In the genomic region with DNA sequence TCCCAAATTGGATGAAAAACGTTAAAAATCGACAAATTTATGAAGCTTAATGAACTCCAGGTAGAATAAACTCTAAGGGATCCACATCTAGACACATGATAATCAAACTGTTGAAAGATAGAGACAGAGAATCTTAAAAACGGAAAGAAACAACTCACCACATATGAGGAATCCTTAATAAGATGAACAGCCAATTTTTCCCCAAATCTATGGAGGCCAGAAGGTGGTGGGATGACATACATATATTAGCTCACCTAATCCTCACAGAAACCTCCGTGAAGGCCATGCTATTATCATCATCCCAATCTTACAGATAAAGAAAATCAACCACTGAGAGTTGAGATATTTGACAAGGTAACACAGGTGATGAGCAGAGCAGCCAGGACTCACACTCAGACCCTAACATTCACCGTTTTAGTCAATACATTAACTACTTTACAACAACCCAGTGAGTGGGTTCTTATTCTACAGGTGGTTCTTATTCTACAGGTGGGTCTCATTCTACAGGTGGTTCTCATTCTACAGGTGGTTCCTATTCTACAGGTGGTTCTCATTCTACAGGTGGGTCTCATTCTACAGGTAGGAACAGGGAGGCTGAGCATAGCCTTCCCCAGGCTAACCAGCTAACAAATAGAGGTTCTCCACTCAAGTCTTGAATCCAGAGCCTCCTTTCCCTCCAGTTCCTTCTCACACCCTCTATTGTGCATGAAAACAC, we compare ENCODE assay signal across 2 cellular contexts.
TF ChIP-seq lines count a peak whose summit lies in the region.

No MANE protein-coding gene starts in this region.

TF ChIP-seq in HCT116, 20 proteins besides CTCF, POLR2A, EP300 and RAD21:
- TF ChIP-seq CBX3 (IDR thresholded peaks at IDR 0.05; ENCODE audit: low read depth) (peak; percentile 89), YY1 (IDR thresholded peaks at IDR 0.05; ENCODE audit: extremely low read depth, insufficient replicate concordance, low read depth, low read length) (no peak), SRF (IDR thresholded peaks at IDR 0.05; ENCODE audit: low read depth) (no peak), ZFX (IDR thresholded peaks at IDR 0.05) (no peak), JUND (IDR thresholded peaks at IDR 0.05) (no peak)
TF ChIP-seq in HCT116: peak in this region for 1.

TF ChIP-seq in GM12878, 131 proteins besides CTCF, POLR2A, EP300 and RAD21:
- TF ChIP-seq PKNOX1 (IDR thresholded peaks at IDR 0.05) (no peak), CBX5 (IDR thresholded peaks at IDR 0.05; ENCODE audit: low read depth) (0 out of 2 replicates have a peak, but pooled peaks have one; percentile 42)
TF ChIP-seq in GM12878: peak in this region for 1.
